ENCODE assay signal across 14 cellular contexts in the genomic region with DNA sequence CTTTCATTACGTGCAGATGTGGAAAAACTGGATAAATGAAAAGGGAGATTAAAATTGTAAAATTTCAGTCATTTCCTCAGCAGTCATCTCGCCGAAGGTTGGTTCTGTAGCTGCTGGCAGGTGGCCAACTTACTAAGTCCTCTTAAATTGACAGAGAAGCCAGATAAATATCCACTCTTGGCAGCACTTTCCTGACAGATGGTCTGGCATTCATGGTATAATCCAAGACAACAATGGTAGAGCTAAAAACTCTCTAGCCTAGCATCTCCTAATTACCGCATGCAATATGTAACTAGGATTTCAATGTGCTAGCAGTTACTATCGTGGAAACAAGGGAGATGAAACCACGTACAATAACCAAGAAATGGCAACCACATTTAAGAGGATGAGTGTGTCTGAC.
DNase-seq lines count a peak whose midpoint lies in the region; ATAC-seq and TF ChIP-seq lines count a peak whose summit lies in the region.
"Had no signal": no experiment of that assay in that cellular context is flagged by ENCODE, and none has a peak within 500 bp of the region (broad histone marks: within the 10 kb centered on the region; RNA-seq: fewer than 3 reads in every experiment).

No MANE protein-coding gene starts in this region.

- no peak for ATAC-seq in stimulated activated memory B cell treated with anti-CD40 and anti-IgM and Interleukin-4, amounts not matched to agents 10 μg/mL and 1 μg/mL and 100 μg/mL, for 72 hours
- ATAC-seq in GM18505 (IDR thresholded peaks at IDR 0.05; ENCODE audit: unreplicated experiment), result no peak
- ATAC-seq: activated CD4-positive, CD25-positive, alpha-beta regulatory T cell treated with anti-CD3 and anti-CD28 coated beads, Interleukin-2, amount 50 U/mL, for 24 hours had no signal

- no peak overlapping the region for H3K27ac Mint-ChIP-seq in stimulated activated memory B cell treated with anti-CD40 and anti-IgM and Interleukin-4, amounts not matched to agents 10 μg/mL and 1 μg/mL and 100 μg/mL, for 72 hours
- H3K27ac Mint-ChIP-seq: nephron; stimulated activated naive CD8-positive, alpha-beta T cell treated with anti-CD3 and anti-CD28 coated beads, Interleukin-15, Interleukin-2, amounts not matched to agents 100 ng/mL and 50 ng/mL, for 24 hours had no signal

- TF ChIP-seq POLR2A in GM18505 (IDR thresholded peaks at IDR 0.05; ENCODE audit: borderline replicate concordance, extremely low read depth, insufficient read depth, insufficient read length), result no peak

- H3K36me3 Mint-ChIP-seq in stimulated activated memory B cell treated with anti-CD40 and anti-IgM and Interleukin-4, amounts not matched to agents 10 μg/mL and 1 μg/mL and 100 μg/mL, for 72 hours, result no peaks in the 10 kb centered on the region

- H3K4me1 Mint-ChIP-seq in stimulated activated memory B cell treated with anti-CD40 and anti-IgM and Interleukin-4, amounts not matched to agents 10 μg/mL and 1 μg/mL and 100 μg/mL, for 72 hours, result no peaks in the 10 kb centered on the region

- DNase-seq in NCI-H128 (lab: John Stamatoyannopoulos, UW; ENCODE audit: unreplicated experiment) (peak; percentile 82), NCI-H510A (lab: John Stamatoyannopoulos, UW) (peak; percentile 28), cerebellar cortex (ENCODE audit: low spot score) (peak; percentile 99), putamen (ENCODE audit: low spot score) (peak; percentile 14), SKM-1 treated with dmso at 0.1 percent for 144 hours (lab: John Stamatoyannopoulos, UW; ENCODE audit: unreplicated experiment) (no peak)
- DNase-seq: activated gamma-delta T cell; DMS79; effector CD8-positive, alpha-beta T cell; KBM-7 had no signal

- no peaks in the 10 kb centered on the region for H3K27me3 Mint-ChIP-seq in stimulated activated memory B cell treated with anti-CD40 and anti-IgM and Interleukin-4, amounts not matched to agents 10 μg/mL and 1 μg/mL and 100 μg/mL, for 72 hours
- H3K27me3 Mint-ChIP-seq: stimulated activated naive CD8-positive, alpha-beta T cell treated with anti-CD3 and anti-CD28 coated beads, Interleukin-15, Interleukin-2, amounts not matched to agents 100 ng/mL and 50 ng/mL, for 24 hours had no signal

- H3K9me3 Mint-ChIP-seq in stimulated activated memory B cell treated with anti-CD40 and anti-IgM and Interleukin-4, amounts not matched to agents 10 μg/mL and 1 μg/mL and 100 μg/mL, for 72 hours, result peaks cover 3% of the 10 kb centered on the region
- H3K9me3 Mint-ChIP-seq: nephron had no signal

- no peak overlapping the region for H3K4me3 Mint-ChIP-seq in stimulated activated memory B cell treated with anti-CD40 and anti-IgM and Interleukin-4, amounts not matched to agents 10 μg/mL and 1 μg/mL and 100 μg/mL, for 72 hours
- H3K4me3 Mint-ChIP-seq: nephron; stimulated activated naive CD8-positive, alpha-beta T cell treated with anti-CD3 and anti-CD28 coated beads, Interleukin-15, Interleukin-2, amounts not matched to agents 100 ng/mL and 50 ng/mL, for 24 hours had no signal
